8 cellular contexts compared by ENCODE assay signal in genomic region chr17:44911133-44912001, GRCh38. TPM values are rescaled to one million over a fixed set of nuclear protein-coding genes. Genes with fewer than 3 reads are reported as not detected.
DNase-seq lines count a peak whose midpoint lies in the region; ATAC-seq, FAIRE-seq and TF ChIP-seq lines count a peak whose summit lies in the region.

No MANE protein-coding gene starts in this region.

- H3K4me1 ChIP-seq in GM23248 (ENCODE audit: insufficient read depth) (peaks cover 15% of the 10 kb centered on the region), GM12878 (ENCODE audit: control insufficient read depth, insufficient read depth, low read length) (peaks cover 9% of the 10 kb centered on the region), iPS-15b (ENCODE audit: control insufficient read depth, insufficient read depth, low read length) (peaks cover 3% of the 10 kb centered on the region)

- no peak overlapping the region for H3K27ac ChIP-seq in GM23248
- no peak overlapping the region for H3K27ac ChIP-seq in GM12878 (ENCODE audit: control insufficient read depth, insufficient read depth)

- SMC1A ChIA-PET in GM12878 (lab: Charles Lee; ENCODE audit: uncharacterized antibody, unreplicated experiment): interaction anchor here (2.6 kb wide), 1 partner anchor 9 kb away, joined by 12 read pairs; no protein-coding TSS in a partner anchor

- peak overlapping the region; percentile 62 for H2AFZ ChIP-seq in GM23248
- peak overlapping the region; percentile 35 for H2AFZ ChIP-seq in GM12878 (ENCODE audit: control insufficient read depth, low read depth, low read length)

- H3K4me2 ChIP-seq in GM23248 (ENCODE audit: unreplicated experiment) (peak overlapping the region; percentile 41), GM12878 (ENCODE audit: control insufficient read depth, insufficient read depth) (peak overlapping the region; percentile 50; the same call in 1 of the 2 replicates)

- TF ChIP-seq POLR2A in GM12878 (IDR thresholded peaks at IDR 0.05; ENCODE audit: low read depth, low read length): no peak

- RAD21 ChIA-PET in GM12878 (lab: Charles Lee; ENCODE audit: unreplicated experiment): no interaction called here

- POLR2A ChIA-PET in GM12878 (lab: Charles Lee): interaction anchor here (0.6 kb wide), 1 partner anchor 129 kb away, joined by 3 read pairs; no protein-coding TSS in a partner anchor

- CTCF ChIA-PET in GM12878 (lab: Yijun Ruan, JAX): interaction anchor here (0.5 to 2.6 kb wide), 10 partner anchors 9 to 224 kb away, joined by 3 to 17 read pairs (median 6); partner anchors contain the start of gene ACBD4

- DNase-seq in AG20443 (ENCODE audit: low spot score): peak; percentile 62
- peak; percentile 73 for DNase-seq in GM23248
- peak; percentile 18 for DNase-seq in T follicular helper cell (ENCODE audit: low read depth)
- no peak for DNase-seq in GM12878 (ENCODE audit: low read depth, low spot score)
- peak; percentile 15 to 42 for DNase-seq in stimulated activated CD4-positive, alpha-beta T cell treated with anti-CD3 and anti-CD28 coated beads, Interleukin-12 subunit alpha, Interleukin-12 subunit beta, amount 100 ng/mL, for 24 hours (ENCODE audit: low read depth in 2 of 2)
- no peak for DNase-seq in HPDE6-E6E7 (ENCODE audit: extremely low spot score)

- in situ Hi-C loops in GM23248 (cut with MboI) (no loop called here), GM12878 (cut with MboI) (no loop called here)

- FAIRE-seq in GM12878 (lab: Jason Lieb, UNC): no peak

- ATAC-seq in GM12878 (peak; percentile 91), GM19023 (IDR thresholded peaks at IDR 0.05; ENCODE audit: unreplicated experiment) (no peak)

- no peak for TF ChIP-seq EP300 in GM12878 (IDR thresholded peaks at IDR 0.05; ENCODE audit: borderline replicate concordance in 1 of 2, control insufficient read depth in 1 of 2, low read depth in 2 of 2, low read length in 2 of 2)

- BruUV-seq in GM12878 (replicated peaks; lab: Mats Ljungman, UMichigan): no TSS peak

- H3K9me3 ChIP-seq in GM23248 (ENCODE audit: low read depth): no peaks in the 10 kb centered on the region
- H3K9me3 ChIP-seq in GM12878 (replicated peaks; ENCODE audit: control insufficient read depth, insufficient read depth, low read length): no peaks in the 10 kb centered on the region
- no peaks in the 10 kb centered on the region for H3K9me3 ChIP-seq in iPS-15b (ENCODE audit: control insufficient read depth, insufficient read depth, low read length)

- H4K20me1 ChIP-seq in GM23248 (ENCODE audit: insufficient read depth): no peaks in the 10 kb centered on the region
- no peaks in the 10 kb centered on the region for H4K20me1 ChIP-seq in GM12878 (ENCODE audit: control insufficient read depth, insufficient read depth)

- no peaks in the 10 kb centered on the region for H3K9me2 ChIP-seq in GM23248 (ENCODE audit: insufficient read depth)

- peak; percentile 44 to 49 (median 44); a peak in 5 of 6 replicates for TF ChIP-seq CTCF in GM12878 (IDR thresholded peaks at IDR 0.05 in 2 of 3, conservative IDR thresholded peaks at IDR 0.05 in 1 of 3; ENCODE audit: control insufficient read depth in 2 of 3, extremely low read depth in 1 of 3, insufficient read depth in 1 of 3, low read depth in 3 of 3, low read length in 3 of 3)

- 24 to 28% methylated on average over 38 to 53 of the region's 56 CpGs for WGBS in GM23248 (ENCODE audit: low coverage in 1 of 2, low lambda C conversion rate in 2 of 2, missing lambda C conversion rate in 2 of 2), 2 experiments
- 44% methylated on average over 50 of the region's 56 CpGs for WGBS in GM12878 (ENCODE audit: insufficient coverage, insufficient replicate concordance, low lambda C conversion rate, missing lambda C conversion rate)

- H3K79me2 ChIP-seq in GM23248 (ENCODE audit: insufficient read depth) (no peaks in the 10 kb centered on the region), GM12878 (ENCODE audit: control insufficient read depth, insufficient read depth, low read length) (no peaks in the 10 kb centered on the region)

- H3K4me3 ChIP-seq in GM23248 (peak overlapping the region; percentile 22), GM12878 (no peak overlapping the region), iPS-15b (ENCODE audit: low read depth, low read length) (peak overlapping the region; percentile 63)

- intact Hi-C loops in GM12878 (cut with micrococcal nuclease; ENCODE audit: unreplicated experiment): no loop called here

- TF ChIP-seq RAD21 in GM12878 (IDR thresholded peaks at IDR 0.05; ENCODE audit: insufficient read depth, low read depth, low read length): peak; percentile 13; the same call in 1 of the 2 replicates

- H3K36me3 ChIP-seq in GM23248 (ENCODE audit: low read depth): no peaks in the 10 kb centered on the region
- no peaks in the 10 kb centered on the region for H3K36me3 ChIP-seq in GM12878 (ENCODE audit: control insufficient read depth in 2 of 2, insufficient read depth in 2 of 2, low read length in 1 of 2)
- H3K36me3 ChIP-seq in iPS-15b (ENCODE audit: control insufficient read depth, insufficient read depth, low read length): no peaks in the 10 kb centered on the region

- H3K27me3 ChIP-seq in GM23248 (replicated peaks; ENCODE audit: insufficient read depth): no peaks in the 10 kb centered on the region
- H3K27me3 ChIP-seq in GM12878 (replicated peaks in 1 of 2; ENCODE audit: control insufficient read depth in 2 of 2, insufficient read depth in 2 of 2, low read length in 1 of 2): no peaks in the 10 kb centered on the region; a peak in 3 of 4 replicates
- peaks cover 21% of the 10 kb centered on the region for H3K27me3 ChIP-seq in iPS-15b (ENCODE audit: control insufficient read depth, insufficient read depth, low read length)

- H3F3A ChIP-seq in GM23248 (ENCODE audit: insufficient read depth): peaks cover 5% of the 10 kb centered on the region; the same call in 1 of the 2 replicates

- H3K9ac ChIP-seq in GM23248 (no peak overlapping the region), GM12878 (ENCODE audit: control insufficient read depth, insufficient read depth, low read length) (no peak overlapping the region), iPS-15b (ENCODE audit: low read depth, low read length) (peak overlapping the region; percentile 47)

RNA-seq across cellular contexts. Expression of gene GFAP, which starts 3.9 kb away (rescaled TPM):
- 1.1 TPM in 1 of 2 replicates, not detected in the other for total RNA-seq in GM23248 (2014; rRNA removed; shearing (Covaris generic))
- polyA plus RNA-seq in GM23248 (2016; fragmentation: Nextera tagmentation; extraction: Ambion mirVana) (0.49 and 0.52 TPM in 2 replicates), GM12878 (2011; rRNA removed) (not detected in 2 replicates), GM12878 (2014; fragmentation: Illumina TruSeq; extraction: Trizol) (not detected in 2 replicates), GM12878 (2014; fragmentation: Nextera tagmentation; extraction: Ambion mirVana) (under 1 TPM in 1 of 2 experiments, not detected in 1; 0.04 TPM), GM12878 (2014; rRNA removed) (not detected in 2 replicates), GM12878 (2016; fragmentation: Nextera tagmentation; extraction: Ambion mirVana) (under 1 TPM in 1 of 2 experiments, not detected in 1; 0.25 TPM)
- total RNA-seq in GM12878 (2013; cell fraction: nucleolus; rRNA removed): not detected in 2 replicates
- total RNA-seq in GM12878 (2014; rRNA removed) (not detected in 2 replicates), GM12878 (2014; rRNA removed; fragmentation: Illumina TruSeq; extraction: Trizol) (not detected in 2 replicates), GM12878 (2021) (not detected in 2 replicates)
- polyA plus RNA-seq in GM12878 (2011; ENCODE audit: low read depth): not detected
- polyA plus RNA-seq in GM12878 (2011; cell fraction: cytosol; rRNA removed): not detected in 2 replicates
- polyA plus RNA-seq in GM12878 (2011; cell fraction: nucleus; rRNA removed): 0.25 TPM in 1 of 2 replicates, not detected in the other
- polyA plus RNA-seq in GM12878 (2012): 0.04 TPM in 1 of 2 replicates, not detected in the other
- polyA minus RNA-seq in GM12878 (2011; rRNA and poly(A)+ RNA removed): not detected in 2 replicates
- polyA minus RNA-seq in GM12878 (2011; cell fraction: cytosol; rRNA and poly(A)+ RNA removed): not detected in 2 replicates
- polyA minus RNA-seq in GM12878 (2011; cell fraction: nucleus; rRNA and poly(A)+ RNA removed): not detected in 2 replicates

RNA-seq across cellular contexts. Expression of gene EFTUD2, which starts 12.1 kb away (rescaled TPM):
- 63.7 and 71.2 TPM in 2 replicates for total RNA-seq in GM23248 (2014; rRNA removed; shearing (Covaris generic))
- polyA plus RNA-seq in GM23248 (2016; fragmentation: Nextera tagmentation; extraction: Ambion mirVana): 60.1 and 60.4 TPM in 2 replicates
- 345 and 489 TPM in 2 replicates for total RNA-seq in GM12878 (2013; cell fraction: nucleolus; rRNA removed)
- total RNA-seq in GM12878 (2014; rRNA removed): 92.0 and 98.1 TPM in 2 replicates
- total RNA-seq in GM12878 (2014; rRNA removed; fragmentation: Illumina TruSeq; extraction: Trizol): 115 and 124 TPM in 2 replicates
- total RNA-seq in GM12878 (2021): 154 and 159 TPM in 2 replicates
- 56.9 TPM for polyA plus RNA-seq in GM12878 (2011; ENCODE audit: low read depth)
- 198 and 251 TPM in 2 replicates for polyA plus RNA-seq in GM12878 (2011; rRNA removed)
- polyA plus RNA-seq in GM12878 (2011; cell fraction: cytosol; rRNA removed): 175 and 183 TPM in 2 replicates
- polyA plus RNA-seq in GM12878 (2011; cell fraction: nucleus; rRNA removed): 184 and 284 TPM in 2 replicates
- 59.0 and 69.5 TPM in 2 replicates for polyA plus RNA-seq in GM12878 (2012)
- 128 and 156 TPM in 2 replicates for polyA plus RNA-seq in GM12878 (2014; fragmentation: Illumina TruSeq; extraction: Trizol)
- polyA plus RNA-seq in GM12878 (2014; fragmentation: Nextera tagmentation; extraction: Ambion mirVana): 10 to 100 TPM; 33.0 to 39.4 TPM
- 114 and 115 TPM in 2 replicates for polyA plus RNA-seq in GM12878 (2014; rRNA removed)
- polyA plus RNA-seq in GM12878 (2016; fragmentation: Nextera tagmentation; extraction: Ambion mirVana): 100 to 1,000 TPM; 157 to 173 TPM
- polyA minus RNA-seq in GM12878 (2011; rRNA and poly(A)+ RNA removed): 313 and 326 TPM in 2 replicates
- polyA minus RNA-seq in GM12878 (2011; cell fraction: cytosol; rRNA and poly(A)+ RNA removed): 54.5 and 63.2 TPM in 2 replicates
- polyA minus RNA-seq in GM12878 (2011; cell fraction: nucleus; rRNA and poly(A)+ RNA removed): 75.6 and 112 TPM in 2 replicates

RNA-seq across cellular contexts. Expression of gene KIF18B, which starts 36.2 kb away (rescaled TPM):
- total RNA-seq in GM23248 (2014; rRNA removed; shearing (Covaris generic)): 1.4 and 2.1 TPM in 2 replicates
- polyA plus RNA-seq in GM23248 (2016; fragmentation: Nextera tagmentation; extraction: Ambion mirVana): 4.5 and 4.6 TPM in 2 replicates
- total RNA-seq in GM12878 (2013; cell fraction: nucleolus; rRNA removed): 15.4 and 21.6 TPM in 2 replicates
- total RNA-seq in GM12878 (2014; rRNA removed): 10.6 and 12.0 TPM in 2 replicates
- total RNA-seq in GM12878 (2014; rRNA removed; fragmentation: Illumina TruSeq; extraction: Trizol): 9.2 and 10.3 TPM in 2 replicates
- 39.4 and 44.4 TPM in 2 replicates for total RNA-seq in GM12878 (2021)
- polyA plus RNA-seq in GM12878 (2011; ENCODE audit: low read depth): 5.8 TPM
- polyA plus RNA-seq in GM12878 (2011; rRNA removed): 14.2 and 28.6 TPM in 2 replicates
- 26.3 and 33.9 TPM in 2 replicates for polyA plus RNA-seq in GM12878 (2011; cell fraction: cytosol; rRNA removed)
- polyA plus RNA-seq in GM12878 (2011; cell fraction: nucleus; rRNA removed): 116 and 176 TPM in 2 replicates
- polyA plus RNA-seq in GM12878 (2012): 10.5 and 11.3 TPM in 2 replicates
- polyA plus RNA-seq in GM12878 (2014; fragmentation: Illumina TruSeq; extraction: Trizol): 11.9 and 22.0 TPM in 2 replicates
- polyA plus RNA-seq in GM12878 (2014; fragmentation: Nextera tagmentation; extraction: Ambion mirVana): 1 to 10 TPM; 2.8 to 3.1 TPM
- 44.7 and 46.2 TPM in 2 replicates for polyA plus RNA-seq in GM12878 (2014; rRNA removed)
- polyA plus RNA-seq in GM12878 (2016; fragmentation: Nextera tagmentation; extraction: Ambion mirVana): 10 to 100 TPM; 20.4 to 20.5 TPM
- 27.9 and 34.2 TPM in 2 replicates for polyA minus RNA-seq in GM12878 (2011; rRNA and poly(A)+ RNA removed)
- polyA minus RNA-seq in GM12878 (2011; cell fraction: cytosol; rRNA and poly(A)+ RNA removed): 16.8 and 18.3 TPM in 2 replicates
- 28.7 and 55.6 TPM in 2 replicates for polyA minus RNA-seq in GM12878 (2011; cell fraction: nucleus; rRNA and poly(A)+ RNA removed)

RNA-seq across cellular contexts. Expression of gene C1QL1, which starts 56.7 kb away (rescaled TPM):
- 0.86 TPM in 1 of 2 replicates, not detected in the other for total RNA-seq in GM23248 (2014; rRNA removed; shearing (Covaris generic))
- polyA plus RNA-seq in GM23248 (2016; fragmentation: Nextera tagmentation; extraction: Ambion mirVana) (0.14 and 0.77 TPM in 2 replicates), GM12878 (2011; rRNA removed) (not detected in 2 replicates), GM12878 (2014; fragmentation: Illumina TruSeq; extraction: Trizol) (not detected in 2 replicates), GM12878 (2014; fragmentation: Nextera tagmentation; extraction: Ambion mirVana) (not detected), GM12878 (2014; rRNA removed) (not detected in 2 replicates), GM12878 (2016; fragmentation: Nextera tagmentation; extraction: Ambion mirVana) (not detected)
- total RNA-seq in GM12878 (2013; cell fraction: nucleolus; rRNA removed): not detected in 2 replicates
- total RNA-seq in GM12878 (2014; rRNA removed) (not detected in 2 replicates), GM12878 (2014; rRNA removed; fragmentation: Illumina TruSeq; extraction: Trizol) (not detected in 2 replicates), GM12878 (2021) (not detected in 2 replicates)
- polyA plus RNA-seq in GM12878 (2011; ENCODE audit: low read depth): not detected
- polyA plus RNA-seq in GM12878 (2011; cell fraction: cytosol; rRNA removed): not detected in 2 replicates
- polyA plus RNA-seq in GM12878 (2011; cell fraction: nucleus; rRNA removed): not detected in 2 replicates
- 0.11 TPM in 1 of 2 replicates, not detected in the other for polyA plus RNA-seq in GM12878 (2012)
- polyA minus RNA-seq in GM12878 (2011; rRNA and poly(A)+ RNA removed): not detected in 2 replicates
- polyA minus RNA-seq in GM12878 (2011; cell fraction: cytosol; rRNA and poly(A)+ RNA removed): not detected in 2 replicates
- not detected in 2 replicates for polyA minus RNA-seq in GM12878 (2011; cell fraction: nucleus; rRNA and poly(A)+ RNA removed)

Comparison
In these comparisons a context has a peak if more than half of its experiments do, and no peak if none do; other contexts are left out.
1. DNase-seq: peak in AG20443 (single experiment), GM23248 (single experiment), T follicular helper cell (single experiment) and stimulated activated CD4-positive, alpha-beta T cell treated with anti-CD3 and anti-CD28 coated beads, Interleukin-12 subunit alpha, Interleukin-12 subunit beta, amount 100 ng/mL, for 24 hours (2 of 2); none in GM12878 (single experiment) and HPDE6-E6E7 (single experiment).